ENCODE assay signal across 8 cellular contexts in the genomic region with DNA sequence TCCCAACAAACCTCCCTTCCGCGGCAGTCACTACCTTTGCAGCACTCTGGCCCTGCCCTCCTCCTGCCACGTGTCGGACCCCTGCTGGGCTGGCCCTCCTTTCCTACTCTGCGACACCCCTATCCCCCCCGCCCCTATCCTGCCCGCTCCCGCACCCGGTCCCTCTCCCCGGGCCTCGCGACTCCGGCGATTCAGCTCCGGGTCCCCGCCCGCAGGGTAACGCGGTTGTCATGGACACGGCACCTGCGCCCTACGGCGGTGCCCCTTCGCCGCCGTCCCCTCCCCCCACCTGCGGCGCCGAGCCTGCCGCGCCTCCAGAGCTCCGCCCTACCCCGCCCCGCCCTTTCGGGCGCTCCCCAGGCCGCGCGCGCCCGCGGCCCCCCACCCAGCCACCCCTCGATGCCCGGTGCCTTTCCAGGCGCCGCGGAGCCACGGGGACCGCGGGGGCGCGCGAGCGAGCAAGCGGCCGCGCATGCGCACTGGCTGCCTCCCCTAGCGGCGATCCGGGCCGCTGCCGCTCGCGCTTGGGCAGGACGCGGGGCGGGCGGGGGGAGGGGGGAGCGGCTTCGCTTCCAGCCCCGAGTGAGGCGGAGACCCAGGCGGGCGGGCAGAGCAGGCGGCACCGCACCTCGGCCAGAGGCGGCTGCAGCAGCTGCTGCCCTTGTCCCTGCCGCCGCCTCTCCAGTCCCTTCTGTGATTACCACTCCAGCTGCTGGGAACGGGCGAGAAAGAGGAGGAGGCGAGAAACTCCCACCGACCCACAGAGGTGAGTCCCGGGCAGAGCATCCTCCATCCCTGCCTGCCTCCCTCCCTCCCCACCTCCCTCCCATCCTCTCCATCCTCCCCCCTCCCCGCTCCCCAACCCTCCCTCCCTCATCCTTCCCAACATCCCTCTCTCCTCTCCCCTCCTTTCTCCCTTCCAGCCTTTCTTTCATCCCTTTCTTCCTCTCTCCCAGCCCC. TPM values are rescaled to one million over a fixed set of nuclear protein-coding genes. Genes with fewer than 3 reads are reported as not detected.
DNase-seq lines count a peak whose midpoint lies in the region; ATAC-seq and TF ChIP-seq lines count a peak whose summit lies in the region.

A gene (plus strand): TSS at position 610 of the 960 bp plus-strand sequence.

- no peak for DNase-seq in breast epithelium (ENCODE audit: low spot score in 2 of 2)
- no peak for DNase-seq in mammary epithelial cell
- DNase-seq in HuH-7.5 (ENCODE audit: low spot score): peak; percentile 65
- peak; percentile 58 for DNase-seq in RWPE1 (ENCODE audit: low spot score)
- DNase-seq in epidermal melanocyte (ENCODE audit: insufficient read length, low spot score): peak; percentile 32
- peak; percentile 21 to 51 (median 43) for DNase-seq in mucosa of descending colon

- BruUV-seq in mammary epithelial cell (replicated peaks; lab: Mats Ljungman, UMichigan): no TSS peak

- in situ Hi-C loops in mammary epithelial cell (cut with MboI; ENCODE audit: low sequenced_read_pairs in 2 of 2): no loop called here

- peak within 1 kb of the TSS; percentile 22 to 67 (median 51) for H3K4me3 ChIP-seq in breast epithelium
- H3K4me3 ChIP-seq in mammary epithelial cell (replicated peaks in 1 of 3; ENCODE audit: insufficient read depth in 1 of 3, low read depth in 2 of 3, low read length in 3 of 3): peak within 1 kb of the TSS in 1 of 3 experiments; percentile 11
- no peak within 1 kb of the TSS for H3K4me3 ChIP-seq in mucosa of descending colon
- peak within 1 kb of the TSS; percentile 49 for H3K4me3 ChIP-seq in urinary bladder (ENCODE audit: low read depth, low read length)

- H3K4me2 ChIP-seq in mammary epithelial cell (ENCODE audit: insufficient read depth, low read depth, low read length): no peak within 1 kb of the TSS

- H3K79me2 ChIP-seq in mammary epithelial cell (ENCODE audit: insufficient read depth, low read length): no peaks in the 10 kb centered on the region

- no peak within 1 kb of the TSS for H3K9ac ChIP-seq in mammary epithelial cell (ENCODE audit: insufficient read depth, low read length)

- TF ChIP-seq CTCF in breast epithelium (IDR thresholded peaks at IDR 0.05) (no peak), mammary epithelial cell (conservative IDR thresholded peaks at IDR 0.05 in 1 of 2, IDR thresholded peaks at IDR 0.05 in 1 of 2; ENCODE audit: extremely low read depth in 1 of 2, insufficient read depth in 1 of 2, low read depth in 1 of 2, low read length in 2 of 2) (no peak), RWPE1 (conservative IDR thresholded peaks at IDR 0.05; ENCODE audit: low read depth) (peak; percentile 12; the same call in 1 of the 2 replicates), mucosa of descending colon (IDR thresholded peaks at IDR 0.05) (no peak)

- no peak within 1 kb of the TSS for H2AFZ ChIP-seq in mammary epithelial cell (ENCODE audit: low read depth, low read length)

- no peak within 1 kb of the TSS for H3K27ac ChIP-seq in breast epithelium
- no peak within 1 kb of the TSS for H3K27ac ChIP-seq in mammary epithelial cell (ENCODE audit: insufficient read depth, low read depth, low read length)
- H3K27ac ChIP-seq in RWPE1: no peak within 1 kb of the TSS
- H3K27ac ChIP-seq in urinary bladder (ENCODE audit: low read depth): no peak within 1 kb of the TSS

- H3K4me1 ChIP-seq in breast epithelium: no peaks in the 10 kb centered on the region
- H3K4me1 ChIP-seq in mammary epithelial cell (ENCODE audit: insufficient read depth, low read length): no peaks in the 10 kb centered on the region
- H3K4me1 ChIP-seq in mucosa of descending colon (ENCODE audit: low read depth): no peaks in the 10 kb centered on the region
- H3K4me1 ChIP-seq in urinary bladder (ENCODE audit: insufficient read depth): no peaks in the 10 kb centered on the region

- H4K20me1 ChIP-seq in mammary epithelial cell (ENCODE audit: insufficient read depth, low read length): no peaks in the 10 kb centered on the region

- no CpG with 5 or more reads among the region's 87 CpGs for WGBS in mammary epithelial cell (ENCODE audit: low coverage, missing lambda C conversion rate)
- under 1% methylated on average over 87 of the region's 87 CpGs for WGBS in urinary bladder

- no peaks in the 10 kb centered on the region for H3K36me3 ChIP-seq in breast epithelium
- H3K36me3 ChIP-seq in mammary epithelial cell (ENCODE audit: insufficient read depth, low read length): no peaks in the 10 kb centered on the region
- H3K36me3 ChIP-seq in mucosa of descending colon (ENCODE audit: low read depth): no peaks in the 10 kb centered on the region
- H3K36me3 ChIP-seq in urinary bladder (ENCODE audit: insufficient read depth): no peaks in the 10 kb centered on the region

- CTCF ChIA-PET in mammary epithelial cell (lab: Charles Lee; ENCODE audit: low non-redundant PET): no interaction called here
- CTCF ChIA-PET in RWPE1 (lab: Yijun Ruan, JAX): interaction anchor here (0.6 kb wide), 1 partner anchor 657 kb away, joined by 8 read pairs; no protein-coding TSS in a partner anchor

- ATAC-seq in mucosa of descending colon (peak; percentile 81), HG03175 (IDR thresholded peaks at IDR 0.05; ENCODE audit: unreplicated experiment) (no peak)

- intact Hi-C loops in breast epithelium (cut with DNase I; ENCODE audit: low total_unique reads): no loop called here
- intact Hi-C loops in mammary epithelial cell (cut with micrococcal nuclease): no loop called here
- intact Hi-C loops in mucosa of descending colon (cut with DNase I, micrococcal nuclease): no loop called here

- no peaks in the 10 kb centered on the region for H3K9me3 ChIP-seq in breast epithelium
- no peaks in the 10 kb centered on the region for H3K9me3 ChIP-seq in mammary epithelial cell (replicated peaks; ENCODE audit: insufficient read depth, low read length)
- H3K9me3 ChIP-seq in mucosa of descending colon: no peaks in the 10 kb centered on the region

- TF ChIP-seq POLR2A in breast epithelium (IDR thresholded peaks at IDR 0.05): no peak

- dilution Hi-C loops in mammary epithelial cell (cut with HindIII; ENCODE audit: low sequenced_read_pairs): no loop called here

- POLR2A ChIA-PET in RWPE1 (lab: Yijun Ruan, JAX; ENCODE audit: low non-redundant PET): no interaction called here

- H3K27me3 ChIP-seq in breast epithelium (peaks cover 4 to 41% of the 10 kb centered on the region in 2 donors), mammary epithelial cell (ENCODE audit: insufficient read depth, low read length) (no peaks in the 10 kb centered on the region)

RNA-seq across cellular contexts. Expression of the gene that starts here (rescaled TPM):
- total RNA-seq in breast epithelium (under 1 TPM in 1 of 3 donors, not detected in 2; 0.16 TPM), mammary epithelial cell (not detected), mucosa of descending colon (1 to 10 TPM in 2 of 3 donors, under 1 TPM in 1; 0.29 to 4.2 (median 1.1) TPM), urinary bladder (14.0 TPM)
- polyA plus RNA-seq in mammary epithelial cell (not detected), urinary bladder (1.9 TPM)
- polyA minus RNA-seq in mammary epithelial cell: not detected

Comparison
In these comparisons a context has a peak if more than half of its experiments do, and no peak if none do; other contexts are left out.
1. DNase-seq: peak in HuH-7.5 (single experiment), RWPE1 (single experiment), epidermal melanocyte (single experiment) and mucosa of descending colon (3 of 3); none in breast epithelium (0 of 2) and mammary epithelial cell (single experiment).